Comparison of ENCODE assay signal across 8 cellular contexts in genomic region chr11:75563978-75564552, GRCh38. TPM values are rescaled to one million over a fixed set of nuclear protein-coding genes. Genes with fewer than 3 reads are reported as not detected.
A peak's percentile ranks its signal among the peaks of the same experiment; 100 is the strongest.
DNase-seq lines count a peak whose midpoint lies in the region; ATAC-seq and TF ChIP-seq lines count a peak whose summit lies in the region.

No MANE protein-coding gene starts in this region.

- no peak for ATAC-seq in activated T-helper 17 cell treated with anti-CD3 and anti-CD28 coated beads, Interleukin-2, amount 50 U/mL, for 72 hours (replicated peaks)
- ATAC-seq in heart left ventricle (peak in 3 of 4 donors; percentile 7 to 44 (median 28)), GM21528 (IDR thresholded peaks at IDR 0.05; ENCODE audit: low FRiP score, unreplicated experiment) (no peak), HG03108 (IDR thresholded peaks at IDR 0.05; ENCODE audit: unreplicated experiment) (no peak), GM18909 (IDR thresholded peaks at IDR 0.05; ENCODE audit: poor library complexity, unreplicated experiment) (no peak)

- POLR2A ChIA-PET in HEK293 (lab: Yijun Ruan, JAX): interaction anchor here (0.9 to 2.5 kb wide), 3 partner anchors 10 to 20 kb away, joined by 3 to 23 read pairs (median 4); no protein-coding TSS in a partner anchor

- H3K9ac ChIP-seq in rectal smooth muscle tissue (ENCODE audit: low read length): peak overlapping the region; percentile 85

- H3K9me3 Mint-ChIP-seq in activated T-helper 17 cell treated with anti-CD3 and anti-CD28 coated beads, Interleukin-2, amount 50 U/mL, for 72 hours: no peaks in the 10 kb centered on the region

- no peaks in the 10 kb centered on the region for H3K4me1 Mint-ChIP-seq in activated T-helper 17 cell treated with anti-CD3 and anti-CD28 coated beads, Interleukin-2, amount 50 U/mL, for 72 hours

- TF ChIP-seq POLR2A in heart left ventricle (IDR thresholded peaks at IDR 0.05): no peak

- H3K27me3 ChIP-seq in heart left ventricle (no peaks in the 10 kb centered on the region), rectal smooth muscle tissue (ENCODE audit: control insufficient read depth, insufficient read depth, low read length) (no peaks in the 10 kb centered on the region)

- H3K9me3 ChIP-seq in HEK293 (ENCODE audit: control insufficient read depth, insufficient read depth, low read depth, low read length) (no peaks in the 10 kb centered on the region), heart left ventricle (no peaks in the 10 kb centered on the region)

- H3K27ac Mint-ChIP-seq in activated T-helper 17 cell treated with anti-CD3 and anti-CD28 coated beads, Interleukin-2, amount 50 U/mL, for 72 hours: peak overlapping the region; percentile 97

- H3K4me3 Mint-ChIP-seq in activated T-helper 17 cell treated with anti-CD3 and anti-CD28 coated beads, Interleukin-2, amount 50 U/mL, for 72 hours: peak overlapping the region; percentile 92

- H3K27ac ChIP-seq in HEK293 (ENCODE audit: extremely low read depth, low read depth, low read length) (peak overlapping the region; percentile 22; the same call in 1 of the 2 replicates), heart left ventricle (peak overlapping the region; percentile 93 to 100 (median 99)), rectal smooth muscle tissue (ENCODE audit: low read depth, low read length) (peak overlapping the region; percentile 100)

- peak; percentile 76 to 85 (median 78) for DNase-seq in heart left ventricle
- no peak for DNase-seq in effector CD4-positive, alpha-beta T cell

- TF ChIP-seq CTCF in HEK293 (tag by site-specific recombination; IDR thresholded peaks at IDR 0.05) (no peak), heart left ventricle (IDR thresholded peaks at IDR 0.05) (peak; percentile 28 to 67 (median 44))

- H3K27me3 Mint-ChIP-seq in activated T-helper 17 cell treated with anti-CD3 and anti-CD28 coated beads, Interleukin-2, amount 50 U/mL, for 72 hours: no peaks in the 10 kb centered on the region

- 8 to 17% (median 13%) methylated on average over 8 to 9 of the region's 9 CpGs for WGBS in heart left ventricle, 4 donors

- peaks cover 16% of the 10 kb centered on the region for H3K36me3 Mint-ChIP-seq in activated T-helper 17 cell treated with anti-CD3 and anti-CD28 coated beads, Interleukin-2, amount 50 U/mL, for 72 hours (ENCODE audit: low read depth)

- peaks cover 0 to 49% of the 10 kb centered on the region in 2 experiments; a peak in 2 of 3 replicates for H3K36me3 ChIP-seq in HEK293 (ENCODE audit: control insufficient read depth in 2 of 2, insufficient read depth in 1 of 2, low read length in 2 of 2)
- H3K36me3 ChIP-seq in heart left ventricle: peaks cover 6 to 44% (median 35%) of the 10 kb centered on the region in 9 donors
- peaks cover 17% of the 10 kb centered on the region for H3K36me3 ChIP-seq in rectal smooth muscle tissue (ENCODE audit: control insufficient read depth, insufficient read depth, low read length)

- H3K4me1 ChIP-seq in HEK293 (ENCODE audit: control insufficient read depth, insufficient read depth, low read length) (no peaks in the 10 kb centered on the region), heart left ventricle (peaks cover 9 to 89% (median 73%) of the 10 kb centered on the region in 12 donors), rectal smooth muscle tissue (ENCODE audit: control insufficient read depth, insufficient read depth, low read length) (peaks cover 42% of the 10 kb centered on the region)

- intact Hi-C loops in heart left ventricle (cut with DNase I): no loop called here

- no peak overlapping the region for H3K4me3 ChIP-seq in HEK293 (ENCODE audit: low read depth, low read length)
- H3K4me3 ChIP-seq in heart left ventricle: peak overlapping the region; percentile 46 to 98 (median 86)
- peak overlapping the region; percentile 71 for H3K4me3 ChIP-seq in rectal smooth muscle tissue (ENCODE audit: low read length)

- CTCF ChIA-PET in HEK293 (lab: Yijun Ruan, JAX): interaction anchor here (0.7 to 1.1 kb wide), 3 partner anchors 9 to 90 kb away, joined by 3 read pairs; no protein-coding TSS in a partner anchor

TF ChIP-seq in HEK293, 187 proteins besides CTCF, POLR2A, EP300 and RAD21:
- no peak for TF ChIP-seq ZNF513 (tag by site-specific recombination; IDR thresholded peaks at IDR 0.05)
- TF ChIP-seq ZNF16 (tag by site-specific recombination; IDR thresholded peaks at IDR 0.05; ENCODE audit: low read depth): no peak
- peak; percentile 37; the same call in 1 of the 2 replicates for TF ChIP-seq PRDM10 (tag by site-specific recombination; IDR thresholded peaks at IDR 0.05)
- no peak for TF ChIP-seq ZNF26 (tag by site-specific recombination; IDR thresholded peaks at IDR 0.05)
- TF ChIP-seq ZNF76 (tag by site-specific recombination; IDR thresholded peaks at IDR 0.05; ENCODE audit: borderline replicate concordance, low read depth): no peak

RNA-seq across cellular contexts. Expression of gene SERPINH1, which starts 2.0 kb away (rescaled TPM):
- total RNA-seq in activated T-helper 17 cell treated with anti-CD3 and anti-CD28 coated beads, Interleukin-2, amount 50 U/mL, for 72 hours: 10 to 100 TPM in 1 of 2 donors, 1 to 10 TPM in 1; 8.8 to 10.2 TPM
- total RNA-seq in heart left ventricle: 100 to 1,000 TPM in 3 of 9 donors, 10 to 100 TPM in 6; 35.7 to 211 (median 71.8) TPM
- polyA plus RNA-seq in heart left ventricle: 100 to 1,000 TPM in 1 of 2 donors, 10 to 100 TPM in 1; 32.5 to 190 TPM

RNA-seq across cellular contexts. Expression of gene GDPD5, which starts 38.3 kb away (rescaled TPM):
- 10 to 100 TPM; 26.8 to 54.2 TPM for total RNA-seq in activated T-helper 17 cell treated with anti-CD3 and anti-CD28 coated beads, Interleukin-2, amount 50 U/mL, for 72 hours
- total RNA-seq in heart left ventricle: 10 to 100 TPM in 2 of 9 donors, 1 to 10 TPM in 7; 2.0 to 12.5 (median 5.1) TPM
- 1 to 10 TPM; 4.0 to 4.8 TPM for polyA plus RNA-seq in heart left ventricle

Comparison
In these comparisons a context has a peak if more than half of its experiments do, and no peak if none do; other contexts are left out.
1. H3K27ac ChIP-seq: peak in every context shown above with its lines; median percentile 100 in rectal smooth muscle tissue; 99 in heart left ventricle; 22 in HEK293.
2. ATAC-seq: peak in heart left ventricle (3 of 4); none in activated T-helper 17 cell treated with anti-CD3 and anti-CD28 coated beads, Interleukin-2, amount 50 U/mL, for 72 hours (single experiment), GM21528 (single experiment), HG03108 (single experiment) and GM18909 (single experiment).